In genomic region chr11:120096756-120097191, GRCh38 we compare ENCODE assay signal across 27 cellular contexts. TPM values are rescaled to one million over a fixed set of nuclear protein-coding genes. Genes with fewer than 3 reads are reported as not detected.
DNase-seq lines count a peak whose midpoint lies in the region; FAIRE-seq and TF ChIP-seq lines count a peak whose summit lies in the region.
"Had no signal": no experiment of that assay in that cellular context is flagged by ENCODE, and none has a peak within 500 bp of the region (broad histone marks: within the 10 kb centered on the region; RNA-seq: fewer than 3 reads in every experiment).

No MANE protein-coding gene starts in this region.

- H3K27ac ChIP-seq in mesendoderm (ENCODE audit: low read depth, low read length) = no peak overlapping the region
- H3K27ac ChIP-seq: coronary artery, left ventricle myocardium inferior, tibial artery had no signal

- no peak overlapping the region for H3K4me2 ChIP-seq in mesendoderm (ENCODE audit: low read length)

- no CpG with 5 or more reads among the region's 10 CpGs for WGBS in mesendoderm (ENCODE audit: extremely low coverage, insufficient coverage, low lambda C conversion rate)

- H3K79me1 ChIP-seq in mesendoderm (ENCODE audit: low read length) = no peaks in the 10 kb centered on the region

- peak overlapping the region; percentile 61 for H3K27ac Mint-ChIP-seq in type B pancreatic cell
- H3K27ac Mint-ChIP-seq in activated CD4-positive, alpha-beta T cell treated with anti-CD3 and anti-CD28 coated beads, Interleukin-2, amount 10 ng/mL, durations not matched to agents 24 days and 14 days = no peak overlapping the region
- H3K27ac Mint-ChIP-seq: activated CD4-positive, alpha-beta memory T cell treated with anti-CD3 and anti-CD28 coated beads for 36 hours; CD8-positive, alpha-beta memory T cell; HFFc6; immature natural killer cell; stimulated activated naive CD8-positive, alpha-beta T cell treated with anti-CD3 and anti-CD28 coated beads, Interleukin-15, Interleukin-2, amounts not matched to agents 100 ng/mL and 50 ng/mL, for 24 hours; T-helper 2 cell treated with Interferon-gamma antibody and Interleukin-4, amounts not matched to agents 5 μg/mL and 100 μg/mL, for 36 hours had no signal

- H3K4me3 ChIP-seq in mesendoderm (ENCODE audit: low read length) = no peak overlapping the region
- H3K4me3 ChIP-seq: coronary artery, left ventricle myocardium inferior, tibial artery had no signal

- H3K56ac ChIP-seq in mesendoderm (ENCODE audit: low read length) = peak overlapping the region; percentile 8

- no peak overlapping the region for H2BK120ac ChIP-seq in mesendoderm (ENCODE audit: low read depth, low read length)

- H4K5ac ChIP-seq in mesendoderm (ENCODE audit: low read length) = no peak overlapping the region

- H3K36me3 ChIP-seq in mesendoderm (ENCODE audit: control insufficient read depth, insufficient read depth, low read length) = no peaks in the 10 kb centered on the region
- H3K36me3 ChIP-seq: left ventricle myocardium inferior, tibial artery had no signal

- intact Hi-C loops in activated CD4-positive, alpha-beta T cell treated with anti-CD3 and anti-CD28 coated beads, Interleukin-2, amount 10 ng/mL, durations not matched to agents 24 days and 14 days (cut with micrococcal nuclease) = no loop called here

- DNase-seq in NCI-H1417 (lab: John Stamatoyannopoulos, UW) = peak in 2 of 3 experiments; percentile 49 to 73
- DNase-seq in NCI-H1417 treated with DMSO at 0.1 percent for 48 hours (lab: John Stamatoyannopoulos, UW) = no peak
- peak; percentile 69 for DNase-seq in ecto neural progenitor cell (ENCODE audit: low spot score)
- peak; percentile 61 for DNase-seq in mesendoderm
- no peak for DNase-seq in type B pancreatic cell (ENCODE audit: extremely low spot score, unreplicated experiment)
- DNase-seq in activated CD4-positive, alpha-beta T cell treated with anti-CD3 and anti-CD28 coated beads, Interleukin-2, amount 10 ng/mL, durations not matched to agents 24 days and 14 days = no peak
- DNase-seq in stimulated activated CD4-positive, alpha-beta T cell treated with anti-CD3 and anti-CD28 coated beads, Interleukin-15, amount 100 ng/mL, for 24 hours = no peak
- no peak for DNase-seq in urothelium cell line (ENCODE audit: low spot score)
- DNase-seq: 8988T; activated CD4-positive, alpha-beta memory T cell treated with anti-CD3 and anti-CD28 coated beads for 36 hours; activated effector memory CD4-positive, alpha-beta T cell treated with anti-CD3 and anti-CD28 coated beads, Interleukin-2, amount 50 U/mL, for 16 hours; AML-193; DMS53; HFFc6; immature natural killer cell; left ventricle myocardium inferior; NCI-H2029 treated with DMSO at 0.1 percent for 48 hours; NCI-H524; stimulated activated CD4-positive, alpha-beta T cell treated with anti-CD3 and anti-CD28 coated beads, Interleukin-4, amount 100 ng/mL, for 4 hours; tibial artery had no signal

- H3K27me3 Mint-ChIP-seq in type B pancreatic cell = no peaks in the 10 kb centered on the region
- H3K27me3 Mint-ChIP-seq in activated CD4-positive, alpha-beta T cell treated with anti-CD3 and anti-CD28 coated beads, Interleukin-2, amount 10 ng/mL, durations not matched to agents 24 days and 14 days = peaks cover 4% of the 10 kb centered on the region

- H2BK15ac ChIP-seq in mesendoderm (replicated peaks; ENCODE audit: low read depth) = no peak overlapping the region

- H3K4me1 Mint-ChIP-seq in type B pancreatic cell (ENCODE audit: unreplicated experiment) = peaks cover 21% of the 10 kb centered on the region
- H3K4me1 Mint-ChIP-seq in activated CD4-positive, alpha-beta T cell treated with anti-CD3 and anti-CD28 coated beads, Interleukin-2, amount 10 ng/mL, durations not matched to agents 24 days and 14 days = no peaks in the 10 kb centered on the region
- H3K4me1 Mint-ChIP-seq: CD8-positive, alpha-beta memory T cell; immature natural killer cell had no signal

- no peaks in the 10 kb centered on the region for H3K79me2 ChIP-seq in mesendoderm (ENCODE audit: control insufficient read depth, insufficient read depth, low read length)

- no peak overlapping the region for H2AK5ac ChIP-seq in mesendoderm (ENCODE audit: low read length)

- no peaks in the 10 kb centered on the region for H3K27me3 ChIP-seq in mesendoderm (ENCODE audit: insufficient read depth, low read length, poor library complexity)

- no peaks in the 10 kb centered on the region for H3K9me3 Mint-ChIP-seq in type B pancreatic cell
- H3K9me3 Mint-ChIP-seq in activated CD4-positive, alpha-beta T cell treated with anti-CD3 and anti-CD28 coated beads, Interleukin-2, amount 10 ng/mL, durations not matched to agents 24 days and 14 days = no peaks in the 10 kb centered on the region
- H3K9me3 Mint-ChIP-seq: activated CD4-positive, alpha-beta memory T cell treated with anti-CD3 and anti-CD28 coated beads for 36 hours; CD8-positive, alpha-beta memory T cell; HFFc6; immature natural killer cell; stimulated activated naive CD8-positive, alpha-beta T cell treated with anti-CD3 and anti-CD28 coated beads, Interleukin-15, Interleukin-2, amounts not matched to agents 100 ng/mL and 50 ng/mL, for 24 hours; T-helper 2 cell treated with Interferon-gamma antibody and Interleukin-4, amounts not matched to agents 5 μg/mL and 100 μg/mL, for 36 hours had no signal

- TF ChIP-seq CTCF in type B pancreatic cell (conservative IDR thresholded peaks at IDR 0.05) = no peak

- H4K8ac ChIP-seq in mesendoderm (ENCODE audit: low read depth, low read length) = no peak overlapping the region

- no peak overlapping the region for H2BK5ac ChIP-seq in mesendoderm (ENCODE audit: low read length)

- no peak overlapping the region for H3K23ac ChIP-seq in mesendoderm (ENCODE audit: low read length)

- peaks cover 6% of the 10 kb centered on the region for H3K4me1 ChIP-seq in mesendoderm (ENCODE audit: control insufficient read depth, low read depth, low read length)

- FAIRE-seq in urothelium cell line (lab: Jason Lieb, UNC) = no peak

- H3K9ac ChIP-seq in mesendoderm (ENCODE audit: low read length) = peak overlapping the region; percentile 13

- H3K18ac ChIP-seq in mesendoderm (ENCODE audit: low read length) = no peak overlapping the region

- no peaks in the 10 kb centered on the region for H3K36me3 Mint-ChIP-seq in type B pancreatic cell
- no peaks in the 10 kb centered on the region for H3K36me3 Mint-ChIP-seq in activated CD4-positive, alpha-beta T cell treated with anti-CD3 and anti-CD28 coated beads, Interleukin-2, amount 10 ng/mL, durations not matched to agents 24 days and 14 days (ENCODE audit: low read depth)
- H3K36me3 Mint-ChIP-seq: activated CD4-positive, alpha-beta memory T cell treated with anti-CD3 and anti-CD28 coated beads for 36 hours; CD8-positive, alpha-beta memory T cell had no signal

- peak overlapping the region; percentile 56 for H3K4me3 Mint-ChIP-seq in type B pancreatic cell
- no peak overlapping the region for H3K4me3 Mint-ChIP-seq in activated CD4-positive, alpha-beta T cell treated with anti-CD3 and anti-CD28 coated beads, Interleukin-2, amount 10 ng/mL, durations not matched to agents 24 days and 14 days
- H3K4me3 Mint-ChIP-seq: activated CD4-positive, alpha-beta memory T cell treated with anti-CD3 and anti-CD28 coated beads for 36 hours; CD8-positive, alpha-beta memory T cell; HFFc6; immature natural killer cell; stimulated activated naive CD8-positive, alpha-beta T cell treated with anti-CD3 and anti-CD28 coated beads, Interleukin-15, Interleukin-2, amounts not matched to agents 100 ng/mL and 50 ng/mL, for 24 hours; T-helper 2 cell treated with Interferon-gamma antibody and Interleukin-4, amounts not matched to agents 5 μg/mL and 100 μg/mL, for 36 hours had no signal

- H3K4ac ChIP-seq in mesendoderm (ENCODE audit: low read depth, low read length) = no peak overlapping the region

RNA-seq across cellular contexts. Expression of gene TRIM29, which starts 41.1 kb away (rescaled TPM):
- 0.13 TPM for polyA plus RNA-seq in mesendoderm (2013, experiment 1 of 2)
- polyA plus RNA-seq in mesendoderm (2013, experiment 2 of 2) = 0.10 TPM
- 56.7 and 207 TPM in 2 replicates for total RNA-seq in type B pancreatic cell (ENCODE audit: low replicate concordance)
- not detected in 2 replicates for total RNA-seq in activated CD4-positive, alpha-beta T cell treated with anti-CD3 and anti-CD28 coated beads, Interleukin-2, amount 10 ng/mL, durations not matched to agents 24 days and 14 days
- total RNA-seq: activated CD4-positive, alpha-beta memory T cell treated with anti-CD3 and anti-CD28 coated beads for 36 hours; CD8-positive, alpha-beta memory T cell; HT1080; left ventricle myocardium inferior; mononuclear cell; RPMI7951 had no signal
- polyA plus RNA-seq: CD8-positive, alpha-beta memory T cell; immature natural killer cell had no signal

Comparison
In these comparisons a context has a peak if more than half of its experiments do, and no peak if none do; other contexts are left out.
1. DNase-seq: peak in NCI-H1417 (2 of 3), ecto neural progenitor cell (single experiment) and mesendoderm (single experiment); none in NCI-H1417 treated with DMSO at 0.1 percent for 48 hours (single experiment), type B pancreatic cell (single experiment), activated CD4-positive, alpha-beta T cell treated with anti-CD3 and anti-CD28 coated beads, Interleukin-2, amount 10 ng/mL, durations not matched to agents 24 days and 14 days (single experiment), stimulated activated CD4-positive, alpha-beta T cell treated with anti-CD3 and anti-CD28 coated beads, Interleukin-15, amount 100 ng/mL, for 24 hours (single experiment) and urothelium cell line (single experiment).
2. RNA of gene TRIM29, which starts 41.1 kb away (total RNA-seq): 56.7 to 207 TPM in type B pancreatic cell; not detected in activated CD4-positive, alpha-beta T cell treated with anti-CD3 and anti-CD28 coated beads, Interleukin-2, amount 10 ng/mL, durations not matched to agents 24 days and 14 days; every median in the first group is over 10 times any median in the second.